8 cellular contexts compared by ENCODE assay signal in the genomic region with DNA sequence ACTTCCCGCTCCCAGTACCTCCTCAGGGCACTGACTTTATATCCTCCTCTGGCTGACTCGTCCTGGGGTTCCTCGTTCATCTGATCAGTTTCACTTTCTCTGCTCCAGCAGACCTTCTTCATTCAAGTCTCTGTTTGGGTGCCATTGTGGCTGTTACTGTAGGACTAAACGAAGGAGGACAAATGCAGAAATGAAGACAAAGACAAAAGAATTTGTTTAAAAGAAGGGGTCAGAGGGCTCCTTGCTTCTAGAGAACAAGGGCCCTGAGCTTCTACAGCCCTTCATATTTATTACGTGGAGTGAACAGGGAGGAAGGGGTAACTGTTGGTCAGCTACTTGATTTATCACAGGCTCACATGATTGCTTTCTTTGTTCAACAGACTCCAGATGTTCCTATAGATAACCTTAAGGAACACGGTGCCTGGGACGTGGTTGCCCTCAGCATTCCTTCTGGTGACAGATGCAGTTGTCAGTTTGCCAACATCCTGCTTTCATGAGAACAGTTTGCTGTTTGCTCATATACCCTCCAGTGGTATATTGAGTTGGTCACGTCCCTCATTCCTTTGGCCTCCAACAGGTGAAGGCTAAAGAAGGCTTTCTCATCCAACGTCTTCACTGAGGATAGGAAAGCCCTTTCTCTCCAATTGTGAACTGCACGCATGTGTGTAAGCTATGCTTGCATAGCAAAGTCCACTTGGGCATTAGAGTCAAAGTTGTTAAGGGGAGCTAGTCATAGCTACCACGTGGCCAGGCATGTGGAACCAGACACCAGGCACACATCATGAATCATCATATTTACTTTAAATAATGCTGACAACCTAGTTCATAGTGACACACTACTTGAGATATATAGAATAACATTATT.
A peak's percentile ranks its signal among the peaks of the same experiment; 100 is the strongest.
DNase-seq lines count a peak whose midpoint lies in the region; TF ChIP-seq lines count a peak whose summit lies in the region.

No MANE protein-coding gene starts in this region.

- POLR2A ChIA-PET in AG04450 (lab: Yijun Ruan, JAX) = interaction anchor here (1.0 kb wide), 2 partner anchors 23 to 46 kb away, joined by 3 read pairs; a partner anchor contains a TSS

- H4K20me1 ChIP-seq in hepatocyte (ENCODE audit: insufficient read depth, poor library complexity, severe bottlenecking) = no peaks in the 10 kb centered on the region

- H3K79me2 ChIP-seq in hepatocyte = no peaks in the 10 kb centered on the region

- no peaks in the 10 kb centered on the region for H3K9me2 ChIP-seq in hepatocyte (replicated peaks; ENCODE audit: insufficient read depth)

- H3K4me2 ChIP-seq in hepatocyte = peak overlapping the region; percentile 57

- DNase-seq in AG04450 (ENCODE audit: low read depth, low spot score) = no peak
- DNase-seq in HT-29 (ENCODE audit: low spot score) = peak; percentile 86
- peak; percentile 83 for DNase-seq in T1000 (lab: John Stamatoyannopoulos, UW)
- DNase-seq in hepatocyte (ENCODE audit: low spot score) = peak; percentile 68
- DNase-seq in amygdala (lab: John Stamatoyannopoulos, UW) = no peak
- no peak for DNase-seq in activated gamma-delta T cell (lab: John Stamatoyannopoulos, UW)
- no peak for DNase-seq in 8988T
- DNase-seq in GF-D8 (lab: John Stamatoyannopoulos, UW) = no peak

- H3K9me3 ChIP-seq in AG04450 (ENCODE audit: control insufficient read depth, insufficient read depth, low read length) = no peaks in the 10 kb centered on the region; the same call in 1 of the 2 replicates
- no peaks in the 10 kb centered on the region for H3K9me3 ChIP-seq in hepatocyte (ENCODE audit: low read depth)

- WGBS in hepatocyte (ENCODE audit: low lambda C conversion rate, missing lambda C conversion rate) = 58% methylated on average over 11 of the region's 11 CpGs

- H3K27me3 ChIP-seq in AG04450 (ENCODE audit: control insufficient read depth, insufficient read depth, low read length) (no peaks in the 10 kb centered on the region), hepatocyte (no peaks in the 10 kb centered on the region)

- peak overlapping the region; percentile 49 for H3K27ac ChIP-seq in AG04450 (ENCODE audit: low read depth, low read length)
- peak overlapping the region; percentile 95 for H3K27ac ChIP-seq in hepatocyte

- no peaks in the 10 kb centered on the region for H3K36me3 ChIP-seq in hepatocyte (replicated peaks; ENCODE audit: insufficient read depth, low read depth)

- no peak overlapping the region for H2AFZ ChIP-seq in hepatocyte

- CTCF ChIA-PET in AG04450 (lab: Charles Lee) = interaction anchor here (0.6 kb wide), 1 partner anchor 1501 kb away, joined by 6 read pairs; no protein-coding TSS in a partner anchor

- TF ChIP-seq CTCF in AG04450 (IDR thresholded peaks at IDR 0.05; ENCODE audit: low read depth, low read length) = no peak
- TF ChIP-seq CTCF in hepatocyte (IDR thresholded peaks at IDR 0.05; ENCODE audit: poor library complexity) = no peak

- H3K4me3 ChIP-seq in AG04450 (ENCODE audit: low read depth, low read length) = no peak overlapping the region
- H3K4me3 ChIP-seq in hepatocyte = no peak overlapping the region

- H3K4me1 ChIP-seq in hepatocyte (ENCODE audit: insufficient read depth) = peaks cover 8% of the 10 kb centered on the region

Comparison
In these comparisons a context has a peak if more than half of its experiments do, and no peak if none do; other contexts are left out.
1. DNase-seq: peak in HT-29 (single experiment), T1000 (single experiment) and hepatocyte (single experiment); none in AG04450 (single experiment), amygdala (0 of 56), activated gamma-delta T cell (single experiment), 8988T (single experiment) and GF-D8 (single experiment).